Comparison of ENCODE assay signal across 1 cellular context in genomic region chr14:81170104-81170828, GRCh38.
A peak's percentile ranks its signal among the peaks of the same experiment; 100 is the strongest.
TF ChIP-seq lines count a peak whose summit lies in the region.

No MANE protein-coding gene starts in this region.

TF ChIP-seq in HepG2, 621 proteins besides CTCF, POLR2A, EP300 and RAD21 (continued from another document and continues in another):
- TF ChIP-seq ZNF18 (CRISPR knock-in tag; IDR thresholded peaks at IDR 0.05; ENCODE audit: insufficient replicate concordance), result peak; percentile 58
- TF ChIP-seq LCORL (IDR thresholded peaks at IDR 0.05), result no peak
- peak; percentile 81 for TF ChIP-seq LCORL (CRISPR knock-in tag; IDR thresholded peaks at IDR 0.05)
- TF ChIP-seq NRL (CRISPR knock-in tag; IDR thresholded peaks at IDR 0.05; ENCODE audit: borderline replicate concordance), result peak; percentile 61; the same call in 1 of the 2 replicates
- peak; percentile 73 for TF ChIP-seq KAT8 (CRISPR knock-in tag; IDR thresholded peaks at IDR 0.05)
- TF ChIP-seq ZGPAT (CRISPR knock-in tag; IDR thresholded peaks at IDR 0.05), result peak; percentile 28; the same call in 1 of the 2 replicates
- TF ChIP-seq ZNF703 (CRISPR knock-in tag; IDR thresholded peaks at IDR 0.05; ENCODE audit: borderline replicate concordance), result no peak
- TF ChIP-seq SIX1 (CRISPR knock-in tag; IDR thresholded peaks at IDR 0.05; ENCODE audit: borderline replicate concordance), result no peak
- TF ChIP-seq HNRNPL (IDR thresholded peaks at IDR 0.05; ENCODE audit: low read depth, low read length), result 0 out of 2 replicates have a peak, but pooled peaks have one; percentile 45
- TF ChIP-seq HNRNPK (IDR thresholded peaks at IDR 0.05; ENCODE audit: low read depth, low read length, poor library complexity, severe bottlenecking), result no peak
- peak; percentile 39; the same call in 1 of the 2 replicates for TF ChIP-seq ZNF362 (CRISPR knock-in tag; IDR thresholded peaks at IDR 0.05; ENCODE audit: borderline replicate concordance)
- no peak for TF ChIP-seq ZNF280D (CRISPR knock-in tag; IDR thresholded peaks at IDR 0.05)
- TF ChIP-seq SMAD9 (CRISPR knock-in tag; IDR thresholded peaks at IDR 0.05), result no peak
- no peak for TF ChIP-seq ZNF674 (CRISPR knock-in tag; IDR thresholded peaks at IDR 0.05; ENCODE audit: low read depth)
- TF ChIP-seq ZNF768 (CRISPR knock-in tag; IDR thresholded peaks at IDR 0.05), result peak; percentile 52; the same call in 1 of the 2 replicates
- TF ChIP-seq PRMT3 (CRISPR knock-in tag; IDR thresholded peaks at IDR 0.05; ENCODE audit: borderline replicate concordance, low read depth), result 0 out of 2 replicates have a peak, but pooled peaks have one; percentile 49
- TF ChIP-seq POGZ (CRISPR knock-in tag; IDR thresholded peaks at IDR 0.05), result peak; percentile 41; the same call in 1 of the 2 replicates
- TF ChIP-seq ZNF225 (CRISPR knock-in tag; IDR thresholded peaks at IDR 0.05), result peak; percentile 45; the same call in 1 of the 2 replicates
- TF ChIP-seq DBP (CRISPR knock-in tag; IDR thresholded peaks at IDR 0.05; ENCODE audit: not compliant biosample characterization), result no peak
- TF ChIP-seq ZNF644 (CRISPR knock-in tag; IDR thresholded peaks at IDR 0.05; ENCODE audit: low read depth), result no peak
- peak; percentile 35 to 81; a peak in 3 of 4 replicates for TF ChIP-seq HMGXB4 (CRISPR knock-in tag; IDR thresholded peaks at IDR 0.05; ENCODE audit: borderline replicate concordance in 1 of 2, low read depth in 1 of 2)
- TF ChIP-seq ZNF691 (CRISPR knock-in tag; IDR thresholded peaks at IDR 0.05; ENCODE audit: borderline replicate concordance, low read depth), result no peak
- TF ChIP-seq ZBTB8A (CRISPR knock-in tag; IDR thresholded peaks at IDR 0.05; ENCODE audit: borderline replicate concordance, low read depth), result 0 out of 2 replicates have a peak, but pooled peaks have one; percentile 32
- no peak for TF ChIP-seq ZFP41 (CRISPR knock-in tag; IDR thresholded peaks at IDR 0.05; ENCODE audit: borderline replicate concordance)
- TF ChIP-seq MXD4 (CRISPR knock-in tag; IDR thresholded peaks at IDR 0.05), result 0 out of 2 replicates have a peak, but pooled peaks have one; percentile 18
- 0 out of 2 replicates have a peak, but pooled peaks have one; percentile 33 for TF ChIP-seq TMF1 (CRISPR knock-in tag; IDR thresholded peaks at IDR 0.05; ENCODE audit: low read depth)
- TF ChIP-seq TGIF2 (CRISPR knock-in tag; IDR thresholded peaks at IDR 0.05), result peak; percentile 4; the same call in 1 of the 2 replicates
- peak; percentile 46; the same call in 1 of the 2 replicates for TF ChIP-seq GMEB1 (CRISPR knock-in tag; IDR thresholded peaks at IDR 0.05; ENCODE audit: borderline replicate concordance)
- no peak for TF ChIP-seq U2AF1 (optimal IDR thresholded peaks at IDR 0.05; ENCODE audit: low read depth, low read length)
- peak; percentile 18; the same call in 1 of the 2 replicates for TF ChIP-seq MED1 (CRISPR knock-in tag; IDR thresholded peaks at IDR 0.05)
- TF ChIP-seq CREB1 (IDR thresholded peaks at IDR 0.05), result no peak
- no peak for TF ChIP-seq CREB1 (CRISPR knock-in tag; IDR thresholded peaks at IDR 0.05)
- no peak for TF ChIP-seq HIC2 (CRISPR knock-in tag; IDR thresholded peaks at IDR 0.05; ENCODE audit: low read depth)
- TF ChIP-seq ZC3H13 (CRISPR knock-in tag; IDR thresholded peaks at IDR 0.05), result no peak
- TF ChIP-seq REL (CRISPR knock-in tag; conservative IDR thresholded peaks at IDR 0.05), result no peak
- peak; percentile 26; the same call in 1 of the 2 replicates for TF ChIP-seq PAXIP1 (CRISPR knock-in tag; conservative IDR thresholded peaks at IDR 0.05)
- no peak for TF ChIP-seq REXO4 (CRISPR knock-in tag; IDR thresholded peaks at IDR 0.05; ENCODE audit: borderline replicate concordance)
- TF ChIP-seq SOX5 (CRISPR knock-in tag; IDR thresholded peaks at IDR 0.05; ENCODE audit: borderline replicate concordance), result 0 out of 2 replicates have a peak, but pooled peaks have one; percentile 27
- no peak for TF ChIP-seq ZNF563 (CRISPR knock-in tag; IDR thresholded peaks at IDR 0.05)
- 0 out of 2 replicates have a peak, but pooled peaks have one; percentile 46 for TF ChIP-seq ZNF678 (CRISPR knock-in tag; IDR thresholded peaks at IDR 0.05)
- 0 out of 2 replicates have a peak, but pooled peaks have one; percentile 17 for TF ChIP-seq SIX4 (CRISPR knock-in tag; IDR thresholded peaks at IDR 0.05)
- peak; percentile 88 for TF ChIP-seq TAF1 (CRISPR knock-in tag; IDR thresholded peaks at IDR 0.05)
- peak; percentile 30; the same call in 1 of the 2 replicates for TF ChIP-seq TBX3 (IDR thresholded peaks at IDR 0.05; ENCODE audit: borderline replicate concordance)
- TF ChIP-seq CAMTA2 (CRISPR knock-in tag; IDR thresholded peaks at IDR 0.05; ENCODE audit: borderline replicate concordance), result no peak
- TF ChIP-seq TARDBP (CRISPR knock-in tag; IDR thresholded peaks at IDR 0.05), result no peak
- no peak for TF ChIP-seq HOXA7 (CRISPR knock-in tag; IDR thresholded peaks at IDR 0.05)
- peak; percentile 71 for TF ChIP-seq ASH2L (IDR thresholded peaks at IDR 0.05; ENCODE audit: insufficient read length, low read depth, low read length)
